1 cellular context compared by ENCODE assay signal in the genomic region with DNA sequence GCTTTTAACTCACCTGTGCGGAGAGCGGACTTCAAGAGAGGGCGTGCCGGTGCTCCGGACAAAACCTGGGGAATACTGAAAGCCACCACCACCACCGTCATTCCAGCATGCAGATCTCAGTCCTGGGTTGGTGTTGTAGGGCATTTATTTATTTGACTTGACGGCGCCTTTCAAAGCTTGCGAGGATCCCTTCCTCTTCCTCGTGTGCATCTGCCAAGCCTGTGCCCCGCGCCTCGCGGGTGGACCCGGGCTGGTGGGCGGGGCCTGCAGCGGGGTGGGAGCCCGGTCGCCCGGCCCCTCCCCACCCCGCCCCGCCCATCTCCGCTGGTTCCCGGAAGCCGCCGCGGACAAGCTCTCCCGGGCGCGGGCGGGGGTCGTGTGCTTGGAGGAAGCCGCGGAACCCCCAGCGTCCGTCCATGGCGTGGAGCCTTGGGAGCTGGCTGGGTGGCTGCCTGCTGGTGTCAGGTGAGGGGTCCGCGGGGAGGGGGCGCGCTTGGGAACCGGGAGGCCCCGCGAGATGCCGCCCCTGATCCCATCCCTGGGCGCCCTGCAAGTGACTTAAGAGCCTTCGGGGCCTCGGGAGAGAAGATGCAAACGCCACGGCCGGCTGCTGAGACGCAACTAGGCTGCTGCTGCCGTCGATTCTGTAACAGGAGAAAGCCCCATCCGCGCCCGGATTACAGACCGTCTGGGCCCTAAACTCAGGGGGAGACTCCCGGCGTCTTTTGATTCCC.
A peak's percentile ranks its signal among the peaks of the same experiment; 100 is the strongest.
TF ChIP-seq lines count a peak whose summit lies in the region.

Gene IL10RB (plus strand): TSS at position 318 of the 734 bp plus-strand sequence. CDS start 99 bp downstream, at position 417.

TF ChIP-seq in K562, 482 proteins besides CTCF, POLR2A, EP300 and RAD21 (continued from another document and continues in another):
- TF ChIP-seq ZBTB40 (IDR thresholded peaks at IDR 0.05) (peak; percentile 59; the same call in 1 of the 2 replicates), ZBTB40 (CRISPR knock-in tag; IDR thresholded peaks at IDR 0.05) (no peak), OTX1 (CRISPR knock-in tag; IDR thresholded peaks at IDR 0.05) (0 out of 2 replicates have a peak, but pooled peaks have one; percentile 29), MAZ (CRISPR knock-in tag; conservative IDR thresholded peaks at IDR 0.05 in 1 of 2, IDR thresholded peaks at IDR 0.05 in 1 of 2) (peak; percentile 86 to 96), CTBP1 (IDR thresholded peaks at IDR 0.05; ENCODE audit: borderline replicate concordance) (peak; percentile 45; the same call in 1 of the 2 replicates), ZNF184 (CRISPR knock-in tag; IDR thresholded peaks at IDR 0.05) (no peak), ETV5 (CRISPR knock-in tag; IDR thresholded peaks at IDR 0.05; ENCODE audit: low read depth) (peak; percentile 74; the same call in 1 of the 2 replicates), KLF6 (CRISPR knock-in tag; IDR thresholded peaks at IDR 0.05; ENCODE audit: borderline replicate concordance) (0 out of 2 replicates have a peak, but pooled peaks have one; percentile 29), AFF1 (IDR thresholded peaks at IDR 0.05; ENCODE audit: low read depth in 1 of 2, partially characterized antibody in 2 of 2) (no peak), NR2C1 (IDR thresholded peaks at IDR 0.05) (no peak), NR2C1 (tag; IDR thresholded peaks at IDR 0.05) (no peak), ETV1 (tag; conservative IDR thresholded peaks at IDR 0.05; ENCODE audit: low read depth) (peak; percentile 40), DPF2 (IDR thresholded peaks at IDR 0.05) (no peak), ZNF324 (CRISPR knock-in tag; IDR thresholded peaks at IDR 0.05) (peak; percentile 35; the same call in 1 of the 2 replicates), COPS2 (conservative IDR thresholded peaks at IDR 0.05) (no peak), ZNF75A (CRISPR knock-in tag; IDR thresholded peaks at IDR 0.05) (no peak), ARID2 (IDR thresholded peaks at IDR 0.05) (no peak), RHOXF2B (CRISPR knock-in tag; conservative IDR thresholded peaks at IDR 0.05) (no peak), ZNF316 (IDR thresholded peaks at IDR 0.05) (no peak), JUNB (CRISPR knock-in tag; conservative IDR thresholded peaks at IDR 0.05) (no peak), NFE2L1 (tag; IDR thresholded peaks at IDR 0.05; ENCODE audit: borderline replicate concordance, low read depth) (no peak), LCOR (CRISPR knock-in tag; IDR thresholded peaks at IDR 0.05) (no peak), NCOA1 (IDR thresholded peaks at IDR 0.05; ENCODE audit: low read depth) (no peak), ZNF764 (CRISPR knock-in tag; IDR thresholded peaks at IDR 0.05; ENCODE audit: low read depth) (no peak), CEBPB (tag; IDR thresholded peaks at IDR 0.05) (no peak), GATAD2A (IDR thresholded peaks at IDR 0.05) (no peak), RNF2 (IDR thresholded peaks at IDR 0.05) (no peak), ZC3H4 (CRISPR knock-in tag; IDR thresholded peaks at IDR 0.05; ENCODE audit: borderline replicate concordance) (no peak)
- TF ChIP-seq, protein P1, sequence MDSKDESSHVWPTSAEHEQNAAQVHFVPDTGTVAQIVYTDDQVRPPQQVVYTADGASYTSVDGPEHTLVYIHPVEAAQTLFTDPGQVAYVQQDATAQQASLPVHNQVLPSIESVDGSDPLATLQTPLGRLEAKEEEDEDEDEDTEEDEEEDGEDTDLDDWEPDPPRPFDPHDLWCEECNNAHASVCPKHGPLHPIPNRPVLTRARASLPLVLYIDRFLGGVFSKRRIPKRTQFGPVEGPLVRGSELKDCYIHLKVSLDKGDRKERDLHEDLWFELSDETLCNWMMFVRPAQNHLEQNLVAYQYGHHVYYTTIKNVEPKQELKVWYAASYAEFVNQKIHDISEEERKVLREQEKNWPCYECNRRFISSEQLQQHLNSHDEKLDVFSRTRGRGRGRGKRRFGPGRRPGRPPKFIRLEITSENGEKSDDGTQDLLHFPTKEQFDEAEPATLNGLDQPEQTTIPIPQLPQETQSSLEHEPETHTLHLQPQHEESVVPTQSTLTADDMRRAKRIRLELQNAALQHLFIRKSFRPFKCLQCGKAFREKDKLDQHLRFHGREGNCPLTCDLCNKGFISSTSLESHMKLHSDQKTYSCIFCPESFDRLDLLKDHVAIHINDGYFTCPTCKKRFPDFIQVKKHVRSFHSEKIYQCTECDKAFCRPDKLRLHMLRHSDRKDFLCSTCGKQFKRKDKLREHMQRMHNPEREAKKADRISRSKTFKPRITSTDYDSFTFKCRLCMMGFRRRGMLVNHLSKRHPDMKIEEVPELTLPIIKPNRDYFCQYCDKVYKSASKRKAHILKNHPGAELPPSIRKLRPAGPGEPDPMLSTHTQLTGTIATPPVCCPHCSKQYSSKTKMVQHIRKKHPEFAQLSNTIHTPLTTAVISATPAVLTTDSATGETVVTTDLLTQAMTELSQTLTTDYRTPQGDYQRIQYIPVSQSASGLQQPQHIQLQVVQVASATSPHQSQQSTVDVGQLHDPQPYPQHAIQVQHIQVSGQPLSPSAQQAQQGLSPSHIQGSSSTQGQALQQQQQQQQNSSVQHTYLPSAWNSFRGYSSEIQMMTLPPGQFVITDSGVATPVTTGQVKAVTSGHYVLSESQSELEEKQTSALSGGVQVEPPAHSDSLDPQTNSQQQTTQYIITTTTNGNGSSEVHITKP (IDR thresholded peaks at IDR 0.05; ENCODE audit: partially characterized antibody): no peak
- TF ChIP-seq, protein P2, sequence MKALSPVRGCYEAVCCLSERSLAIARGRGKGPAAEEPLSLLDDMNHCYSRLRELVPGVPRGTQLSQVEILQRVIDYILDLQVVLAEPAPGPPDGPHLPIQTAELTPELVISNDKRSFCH (CRISPR knock-in tag; IDR thresholded peaks at IDR 0.05): no peak
- TF ChIP-seq, protein P2 (tag; IDR thresholded peaks at IDR 0.05): no peak
- TF ChIP-seq, protein P3, sequence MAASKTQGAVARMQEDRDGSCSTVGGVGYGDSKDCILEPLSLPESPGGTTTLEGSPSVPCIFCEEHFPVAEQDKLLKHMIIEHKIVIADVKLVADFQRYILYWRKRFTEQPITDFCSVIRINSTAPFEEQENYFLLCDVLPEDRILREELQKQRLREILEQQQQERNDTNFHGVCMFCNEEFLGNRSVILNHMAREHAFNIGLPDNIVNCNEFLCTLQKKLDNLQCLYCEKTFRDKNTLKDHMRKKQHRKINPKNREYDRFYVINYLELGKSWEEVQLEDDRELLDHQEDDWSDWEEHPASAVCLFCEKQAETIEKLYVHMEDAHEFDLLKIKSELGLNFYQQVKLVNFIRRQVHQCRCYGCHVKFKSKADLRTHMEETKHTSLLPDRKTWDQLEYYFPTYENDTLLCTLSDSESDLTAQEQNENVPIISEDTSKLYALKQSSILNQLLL (CRISPR knock-in tag; IDR thresholded peaks at IDR 0.05; ENCODE audit: borderline replicate concordance): no peak
- TF ChIP-seq, protein P4, sequence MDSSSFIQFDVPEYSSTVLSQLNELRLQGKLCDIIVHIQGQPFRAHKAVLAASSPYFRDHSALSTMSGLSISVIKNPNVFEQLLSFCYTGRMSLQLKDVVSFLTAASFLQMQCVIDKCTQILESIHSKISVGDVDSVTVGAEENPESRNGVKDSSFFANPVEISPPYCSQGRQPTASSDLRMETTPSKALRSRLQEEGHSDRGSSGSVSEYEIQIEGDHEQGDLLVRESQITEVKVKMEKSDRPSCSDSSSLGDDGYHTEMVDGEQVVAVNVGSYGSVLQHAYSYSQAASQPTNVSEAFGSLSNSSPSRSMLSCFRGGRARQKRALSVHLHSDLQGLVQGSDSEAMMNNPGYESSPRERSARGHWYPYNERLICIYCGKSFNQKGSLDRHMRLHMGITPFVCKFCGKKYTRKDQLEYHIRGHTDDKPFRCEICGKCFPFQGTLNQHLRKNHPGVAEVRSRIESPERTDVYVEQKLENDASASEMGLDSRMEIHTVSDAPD (CRISPR knock-in tag; IDR thresholded peaks at IDR 0.05): no peak
- TF ChIP-seq, protein P5, sequence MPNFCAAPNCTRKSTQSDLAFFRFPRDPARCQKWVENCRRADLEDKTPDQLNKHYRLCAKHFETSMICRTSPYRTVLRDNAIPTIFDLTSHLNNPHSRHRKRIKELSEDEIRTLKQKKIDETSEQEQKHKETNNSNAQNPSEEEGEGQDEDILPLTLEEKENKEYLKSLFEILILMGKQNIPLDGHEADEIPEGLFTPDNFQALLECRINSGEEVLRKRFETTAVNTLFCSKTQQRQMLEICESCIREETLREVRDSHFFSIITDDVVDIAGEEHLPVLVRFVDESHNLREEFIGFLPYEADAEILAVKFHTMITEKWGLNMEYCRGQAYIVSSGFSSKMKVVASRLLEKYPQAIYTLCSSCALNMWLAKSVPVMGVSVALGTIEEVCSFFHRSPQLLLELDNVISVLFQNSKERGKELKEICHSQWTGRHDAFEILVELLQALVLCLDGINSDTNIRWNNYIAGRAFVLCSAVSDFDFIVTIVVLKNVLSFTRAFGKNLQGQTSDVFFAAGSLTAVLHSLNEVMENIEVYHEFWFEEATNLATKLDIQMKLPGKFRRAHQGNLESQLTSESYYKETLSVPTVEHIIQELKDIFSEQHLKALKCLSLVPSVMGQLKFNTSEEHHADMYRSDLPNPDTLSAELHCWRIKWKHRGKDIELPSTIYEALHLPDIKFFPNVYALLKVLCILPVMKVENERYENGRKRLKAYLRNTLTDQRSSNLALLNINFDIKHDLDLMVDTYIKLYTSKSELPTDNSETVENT (CRISPR knock-in tag; IDR thresholded peaks at IDR 0.05): no peak
